26 cellular contexts compared by ENCODE assay signal in genomic region chr18:55031164-55031563, GRCh38.
"Had no signal": no experiment of that assay in that cellular context is flagged by ENCODE, and none has a peak within 500 bp of the region (broad histone marks: within the 10 kb centered on the region; RNA-seq: fewer than 3 reads in every experiment).

No MANE protein-coding gene starts in this region.

- DNase-seq: activated CD4-positive, alpha-beta T cell treated with anti-CD3 and anti-CD28 coated beads for 36 hours; activated CD4-positive, CD25-positive, alpha-beta regulatory T cell; activated naive CD4-positive, alpha-beta T cell; activated T-cell treated with anti-CD3 and anti-CD28 coated beads for 4 hours; activated T-cell treated with anti-CD3 and anti-CD28 coated beads, Interleukin-2, amount 50 U/mL, for 72 hours; dermis blood vessel endothelial cell; effector CD4-positive, alpha-beta T cell; hippocampal formation; left cardiac atrium; mammary epithelial cell; midbrain; naive thymus-derived CD4-positive, alpha-beta T cell; ovary; retina; stimulated activated CD4-positive, alpha-beta T cell treated with anti-CD3 and anti-CD28 coated beads, Interleukin-1b, Interleukin-23, amount 100 ng/mL, for 48 hours; stimulated activated CD4-positive, alpha-beta T cell treated with anti-CD3 and anti-CD28 coated beads, Interleukin-4, amount 100 ng/mL, for 4 hours; stimulated activated CD8-positive, alpha-beta memory T cell treated with anti-CD3 and anti-CD28 coated beads, Interleukin-4, amount 100 ng/mL, for 48 hours; stimulated activated naive B cell treated with anti-CD40 and anti-IgM and Interleukin-4, amounts not matched to agents 10 μg/mL and 1 μg/mL and 100 μg/mL, for 72 hours; stomach; tibial artery; upper lobe of right lung had no signal

- H3K36me3 ChIP-seq: breast epithelium, gastroesophageal sphincter, ovary, stomach, tibial artery, upper lobe of right lung had no signal

- H3K4me1 ChIP-seq: breast epithelium, gastroesophageal sphincter, stomach, tibial artery, upper lobe of right lung had no signal

- H3K4me3 ChIP-seq: breast epithelium, gastroesophageal sphincter, ovary, skin epidermis, stomach, tibial artery, upper lobe of right lung had no signal

- H3K9me3 ChIP-seq: breast epithelium, gastroesophageal sphincter, ovary, stomach, tibial artery, upper lobe of right lung had no signal

- H3K27ac ChIP-seq: breast epithelium, gastroesophageal sphincter, ovary, skin epidermis, stomach, tibial artery, upper lobe of right lung had no signal

- H3K27me3 ChIP-seq: breast epithelium, gastroesophageal sphincter, ovary, stomach, tibial artery, upper lobe of right lung had no signal

- ATAC-seq: activated CD4-positive, alpha-beta T cell treated with anti-CD3 and anti-CD28 coated beads for 36 hours; activated naive CD4-positive, alpha-beta T cell treated with anti-CD3 and anti-CD28 coated beads, Interleukin-2, amount 50 U/mL, for 72 hours; activated T-cell treated with anti-CD3 and anti-CD28 coated beads, Interleukin-2, amount 50 U/mL, for 72 hours; gastroesophageal sphincter; left cardiac atrium; naive thymus-derived CD4-positive, alpha-beta T cell; sciatic nerve; stimulated activated naive B cell treated with anti-CD40 and anti-IgM and Interleukin-4, amounts not matched to agents 10 μg/mL and 1 μg/mL and 100 μg/mL, for 72 hours had no signal
